ENCODE assay signal across 7 cellular contexts in the genomic region with DNA sequence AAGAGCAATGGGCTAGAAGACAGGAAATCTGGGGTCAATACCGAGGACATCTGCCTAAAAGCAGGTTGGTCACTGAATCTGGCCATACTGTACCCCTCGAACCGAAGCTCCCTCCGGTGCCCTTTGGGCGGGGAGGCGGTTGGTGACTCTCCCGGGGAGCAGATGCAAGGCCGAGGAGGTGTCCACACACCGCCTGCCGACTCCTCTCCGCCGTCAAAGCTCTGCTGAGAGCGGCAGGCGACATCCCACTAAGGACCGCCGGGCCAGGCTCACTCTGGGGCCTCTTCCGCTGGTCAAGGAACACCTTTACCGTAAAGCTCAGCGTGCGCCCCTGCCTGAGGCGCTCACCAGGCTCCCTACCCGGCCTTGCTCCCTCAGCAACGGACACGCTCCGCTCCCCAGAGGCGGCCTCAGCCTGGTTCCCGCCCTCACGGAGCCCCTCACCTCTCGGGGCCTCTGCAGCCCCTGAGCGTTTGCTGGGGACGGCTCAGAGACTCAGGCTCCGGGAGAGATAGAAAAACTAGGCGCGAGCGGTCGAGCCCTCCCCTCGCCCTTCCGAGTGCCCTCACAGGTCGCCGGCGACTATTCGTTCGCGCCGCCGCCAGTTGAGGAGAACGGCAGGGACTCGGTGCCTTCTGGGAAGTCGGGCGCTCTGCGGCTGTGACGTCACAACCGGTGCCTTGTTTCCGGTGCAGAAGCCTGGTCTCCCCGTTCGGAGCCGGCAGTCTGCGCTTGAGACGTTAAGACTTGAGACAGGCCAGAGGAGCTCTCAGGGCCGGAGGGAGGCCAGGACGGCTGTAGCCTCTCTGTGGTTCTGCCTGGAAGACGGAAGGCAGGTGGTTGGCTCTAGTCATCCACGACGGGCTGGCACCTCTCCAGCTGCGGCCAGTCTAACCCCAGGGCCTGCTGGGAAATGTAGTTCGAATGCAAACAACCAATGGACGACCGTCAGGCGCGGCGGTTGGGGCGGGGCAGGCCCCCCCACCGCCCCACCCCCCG.
A peak's percentile ranks its signal among the peaks of the same experiment; 100 is the strongest.
DNase-seq lines count a peak whose midpoint lies in the region; ATAC-seq lines count a peak whose summit lies in the region.

A gene with protein sequence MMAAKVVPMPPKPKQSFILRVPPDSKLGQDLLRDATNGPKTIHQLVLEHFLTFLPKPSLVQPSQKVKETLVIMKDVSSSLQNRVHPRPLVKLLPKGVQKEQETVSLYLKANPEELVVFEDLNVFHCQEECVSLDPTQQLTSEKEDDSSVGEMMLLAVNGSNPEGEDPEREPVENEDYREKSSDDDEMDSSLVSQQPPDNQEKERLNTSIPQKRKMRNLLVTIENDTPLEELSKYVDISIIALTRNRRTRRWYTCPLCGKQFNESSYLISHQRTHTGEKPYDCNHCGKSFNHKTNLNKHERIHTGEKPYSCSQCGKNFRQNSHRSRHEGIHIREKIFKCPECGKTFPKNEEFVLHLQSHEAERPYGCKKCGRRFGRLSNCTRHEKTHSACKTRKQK (minus strand): TSS at position 616 of the 999 bp plus-strand sequence. CDS start 1,403 bp downstream, outside the sequence.

- peak; percentile 84 for ATAC-seq in GM18517 (IDR thresholded peaks at IDR 0.05; ENCODE audit: unreplicated experiment)
- ATAC-seq in HG03039 (IDR thresholded peaks at IDR 0.05; ENCODE audit: unreplicated experiment): peak; percentile 84

- DNase-seq in NCI-H2081 treated with DMSO at 0.1 percent for 48 hours (lab: John Stamatoyannopoulos, UW): peak; percentile 56
- peak; percentile 97 for DNase-seq in T1000 (lab: John Stamatoyannopoulos, UW)
- peak; percentile 98 for DNase-seq in astrocyte of the hippocampus (ENCODE audit: low read depth, low spot score)
- peak; percentile 89 to 90 for DNase-seq in hippocampal formation (lab: John Stamatoyannopoulos, UW)
- peak; percentile 99 for DNase-seq in retina

Comparison
In these comparisons a context has a peak if more than half of its experiments do, and no peak if none do; other contexts are left out.
1. Peak in every context shown above with its lines: DNase-seq and ATAC-seq.